5 cellular contexts compared by ENCODE assay signal in the genomic region with DNA sequence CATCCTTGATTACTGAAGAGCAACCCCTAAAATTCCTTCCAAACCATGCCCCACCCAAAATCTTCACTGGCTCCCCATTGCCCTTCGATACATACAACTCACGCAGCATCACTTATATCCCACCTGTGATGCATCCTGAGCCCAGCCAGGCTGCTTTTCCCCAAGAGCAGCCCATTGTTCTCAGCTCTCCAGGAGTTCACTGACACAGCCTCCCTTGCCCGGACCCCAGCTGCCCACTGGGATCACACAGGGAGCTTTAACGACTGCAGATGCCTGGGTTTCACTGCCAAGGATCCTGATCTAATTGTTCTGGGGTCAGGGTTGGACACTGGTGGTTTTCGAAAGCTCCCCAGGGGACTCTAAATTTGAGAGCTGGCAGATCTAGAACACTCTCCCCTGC. TPM values are rescaled to one million over a fixed set of nuclear protein-coding genes. Genes with fewer than 3 reads are reported as not detected.
"Had no signal": no experiment of that assay in that cellular context is flagged by ENCODE, and none has a peak within 500 bp of the region (broad histone marks: within the 10 kb centered on the region; RNA-seq: fewer than 3 reads in every experiment).

No MANE protein-coding gene starts in this region.

RNA-seq across cellular contexts. Expression of gene DSCAML1, which starts 33.6 kb away (rescaled TPM):
- total RNA-seq: HT1080, IMR-90, PC-9, RPMI7951, SJCRH30 had no signal
- polyA plus RNA-seq: IMR-90 had no signal
